ENCODE assay signal across 1 cellular context in the genomic region with DNA sequence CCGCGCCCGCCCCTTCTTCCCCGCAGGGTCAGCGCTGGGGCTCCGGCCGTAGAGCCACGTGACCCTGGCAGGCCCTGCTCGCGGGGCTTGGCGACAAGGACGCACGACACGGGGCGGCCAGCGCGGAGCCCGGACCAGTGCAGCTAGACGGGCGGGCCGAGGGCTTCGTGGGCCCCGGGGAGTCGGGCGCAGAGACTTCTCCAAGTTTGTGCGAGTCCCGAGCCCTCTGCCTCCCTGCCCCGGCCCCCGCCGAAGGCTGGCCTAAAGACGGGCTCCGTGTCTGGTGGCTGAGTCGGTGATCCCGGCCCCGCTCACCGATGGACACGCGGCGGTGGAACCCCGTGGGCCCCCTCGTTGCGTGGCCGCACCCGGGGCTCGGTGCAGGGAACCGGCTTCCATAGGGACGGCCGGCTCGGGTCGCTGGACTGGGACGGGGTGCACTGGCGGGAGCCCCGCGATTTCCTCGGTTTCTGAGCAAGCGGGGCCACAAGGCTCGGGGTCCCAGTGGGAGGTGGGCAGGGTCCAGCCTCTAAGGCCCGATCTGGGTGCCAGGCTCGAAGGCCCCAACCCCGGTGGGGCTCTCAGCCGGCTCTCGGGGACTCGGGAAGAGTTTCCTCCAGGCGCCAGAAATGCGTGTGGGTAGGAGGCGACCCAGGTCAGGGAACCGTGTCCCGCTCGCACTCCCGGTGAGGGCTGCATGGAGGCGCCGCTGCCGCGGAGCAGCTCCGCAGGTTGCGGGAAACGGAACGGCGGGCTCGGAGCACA.
TF ChIP-seq lines count a peak whose summit lies in the region.

No MANE protein-coding gene starts in this region.

TF ChIP-seq in SK-N-SH treated with all-trans-retinoic acid at 6 μM for 48 hours, 23 proteins besides CTCF, POLR2A, EP300 and RAD21 (continued from another document):
- no peak for TF ChIP-seq CSDC2 (CRISPR knock-in tag; IDR thresholded peaks at IDR 0.05)
- TF ChIP-seq CSRNP3 (CRISPR knock-in tag; IDR thresholded peaks at IDR 0.05): no peak
- TF ChIP-seq ZNF70 (CRISPR knock-in tag; IDR thresholded peaks at IDR 0.05): no peak
- TF ChIP-seq ZNF8 (CRISPR knock-in tag; IDR thresholded peaks at IDR 0.05): no peak
- no peak for TF ChIP-seq CREB5 (CRISPR knock-in tag; IDR thresholded peaks at IDR 0.05; ENCODE audit: low read depth)
- TF ChIP-seq ESRRG (CRISPR knock-in tag; IDR thresholded peaks at IDR 0.05): no peak
- TF ChIP-seq BACH2 (CRISPR knock-in tag; IDR thresholded peaks at IDR 0.05; ENCODE audit: borderline replicate concordance): no peak
- TF ChIP-seq, protein P1, sequence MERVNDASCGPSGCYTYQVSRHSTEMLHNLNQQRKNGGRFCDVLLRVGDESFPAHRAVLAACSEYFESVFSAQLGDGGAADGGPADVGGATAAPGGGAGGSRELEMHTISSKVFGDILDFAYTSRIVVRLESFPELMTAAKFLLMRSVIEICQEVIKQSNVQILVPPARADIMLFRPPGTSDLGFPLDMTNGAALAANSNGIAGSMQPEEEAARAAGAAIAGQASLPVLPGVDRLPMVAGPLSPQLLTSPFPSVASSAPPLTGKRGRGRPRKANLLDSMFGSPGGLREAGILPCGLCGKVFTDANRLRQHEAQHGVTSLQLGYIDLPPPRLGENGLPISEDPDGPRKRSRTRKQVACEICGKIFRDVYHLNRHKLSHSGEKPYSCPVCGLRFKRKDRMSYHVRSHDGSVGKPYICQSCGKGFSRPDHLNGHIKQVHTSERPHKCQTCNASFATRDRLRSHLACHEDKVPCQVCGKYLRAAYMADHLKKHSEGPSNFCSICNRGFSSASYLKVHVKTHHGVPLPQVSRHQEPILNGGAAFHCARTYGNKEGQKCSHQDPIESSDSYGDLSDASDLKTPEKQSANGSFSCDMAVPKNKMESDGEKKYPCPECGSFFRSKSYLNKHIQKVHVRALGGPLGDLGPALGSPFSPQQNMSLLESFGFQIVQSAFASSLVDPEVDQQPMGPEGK (CRISPR knock-in tag; IDR thresholded peaks at IDR 0.05; ENCODE audit: borderline replicate concordance): no peak
- no peak for TF ChIP-seq RARB (CRISPR knock-in tag; IDR thresholded peaks at IDR 0.05)
TF ChIP-seq in SK-N-SH treated with all-trans-retinoic acid at 6 μM for 48 hours: peak in this region for 0.
